9 cellular contexts compared by ENCODE assay signal in genomic region chrX:112731793-112732192, GRCh38. TPM values are rescaled to one million over a fixed set of nuclear protein-coding genes. Genes with fewer than 3 reads are reported as not detected.
A peak's percentile ranks its signal among the peaks of the same experiment; 100 is the strongest.
DNase-seq lines count a peak whose midpoint lies in the region; ATAC-seq and TF ChIP-seq lines count a peak whose summit lies in the region.
"Had no signal": no experiment of that assay in that cellular context is flagged by ENCODE, and none has a peak within 500 bp of the region (broad histone marks: within the 10 kb centered on the region; RNA-seq: fewer than 3 reads in every experiment).

No MANE protein-coding gene starts in this region.

- TF ChIP-seq CTCF in HEK293 (tag by site-specific recombination; IDR thresholded peaks at IDR 0.05) (no peak), VCaP (conservative IDR thresholded peaks at IDR 0.05) (peak; percentile 33), liver (IDR thresholded peaks at IDR 0.05; ENCODE audit: low read depth, low read length, missing input control) (peak; percentile 25), ascending aorta (IDR thresholded peaks at IDR 0.05) (peak in 1 of 3 experiments; percentile 8)

- peaks cover 3% of the 10 kb centered on the region for H3K4me1 Mint-ChIP-seq in activated naive CD4-positive, alpha-beta T cell treated with anti-CD3 and anti-CD28 coated beads for 36 hours (ENCODE audit: low read depth)

- no peaks in the 10 kb centered on the region for H3K36me3 ChIP-seq in HEK293 (ENCODE audit: control insufficient read depth in 2 of 2, insufficient read depth in 1 of 2, low read length in 2 of 2)
- no peaks in the 10 kb centered on the region for H3K36me3 ChIP-seq in liver (ENCODE audit: control insufficient read depth in 4 of 4, insufficient read depth in 3 of 4, low read depth in 1 of 4, low read length in 3 of 4)
- H3K36me3 ChIP-seq in ascending aorta, result no peaks in the 10 kb centered on the region

- H3K9me3 Mint-ChIP-seq in activated naive CD4-positive, alpha-beta T cell treated with anti-CD3 and anti-CD28 coated beads for 36 hours, result no peaks in the 10 kb centered on the region

- ATAC-seq in HG02678 (IDR thresholded peaks at IDR 0.05; ENCODE audit: unreplicated experiment), result no peak
- no peak for ATAC-seq in GM21360 (IDR thresholded peaks at IDR 0.05; ENCODE audit: unreplicated experiment)

- no peak overlapping the region for H3K9ac ChIP-seq in liver (ENCODE audit: low read depth in 1 of 2, low read length in 2 of 2)

- CTCF ChIA-PET in HEK293 (lab: Yijun Ruan, JAX), result interaction anchor here (0.6 to 1.8 kb wide), 10 partner anchors 9 to 1103 kb away, joined by 3 to 8 read pairs (median 3); no protein-coding TSS in a partner anchor
- CTCF ChIA-PET in activated naive CD4-positive, alpha-beta T cell treated with anti-CD3 and anti-CD28 coated beads for 36 hours (lab: Charles Lee), result interaction anchor here (1.5 kb wide), 1 partner anchor 77 kb away, joined by 3 read pairs; no protein-coding TSS in a partner anchor

- H3K27me3 ChIP-seq in liver (ENCODE audit: control insufficient read depth in 4 of 4, insufficient read depth in 4 of 4, low read length in 3 of 4), result peaks cover 0 to 2% (median 0%) of the 10 kb centered on the region in 4 donors
- no peaks in the 10 kb centered on the region for H3K27me3 ChIP-seq in ascending aorta

- TF ChIP-seq RAD21 in liver (IDR thresholded peaks at IDR 0.05), result peak; percentile 48 to 62

- intact Hi-C loops in activated naive CD4-positive, alpha-beta T cell treated with anti-CD3 and anti-CD28 coated beads for 36 hours (cut with micrococcal nuclease), result loop anchor here (5.0 kb wide), 2 partner anchors 54 to 864 kb away; partner anchors contain the start of gene LHFPL1
- intact Hi-C loops in ascending aorta (cut with DNase I), result no loop called here

- H3K27me3 Mint-ChIP-seq in activated naive CD4-positive, alpha-beta T cell treated with anti-CD3 and anti-CD28 coated beads for 36 hours (ENCODE audit: low read depth), result no peaks in the 10 kb centered on the region

- POLR2A ChIA-PET in HEK293 (lab: Yijun Ruan, JAX), result no interaction called here

- WGBS in liver, result 49% methylated on average over 3 of the region's 3 CpGs

- H3K27ac ChIP-seq in HEK293 (ENCODE audit: extremely low read depth, low read depth, low read length), result no peak overlapping the region
- no peak overlapping the region for H3K27ac ChIP-seq in VCaP
- H3K27ac ChIP-seq in liver (ENCODE audit: low read depth in 1 of 2, low read length in 2 of 2), result no peak overlapping the region
- H3K27ac ChIP-seq in ascending aorta, result no peak overlapping the region

- H3K36me3 Mint-ChIP-seq in activated naive CD4-positive, alpha-beta T cell treated with anti-CD3 and anti-CD28 coated beads for 36 hours (ENCODE audit: low read depth), result no peaks in the 10 kb centered on the region

- DNase-seq in DMS53 treated with DMSO at 0.1 percent for 48 hours (lab: John Stamatoyannopoulos, UW; ENCODE audit: unreplicated experiment), result peak; percentile 9
- DNase-seq in activated naive CD4-positive, alpha-beta T cell treated with anti-CD3 and anti-CD28 coated beads for 36 hours, result no peak
- no peak for DNase-seq in ascending aorta (ENCODE audit: low spot score in 2 of 2)
- DNase-seq: NCI-H345 had no signal

- H3K27ac Mint-ChIP-seq in activated naive CD4-positive, alpha-beta T cell treated with anti-CD3 and anti-CD28 coated beads for 36 hours, result no peak overlapping the region

- H3K4me1 ChIP-seq in HEK293 (ENCODE audit: control insufficient read depth, insufficient read depth, low read length), result no peaks in the 10 kb centered on the region
- no peaks in the 10 kb centered on the region for H3K4me1 ChIP-seq in liver (ENCODE audit: control insufficient read depth in 4 of 4, insufficient read depth in 4 of 4, low read length in 3 of 4)
- no peaks in the 10 kb centered on the region for H3K4me1 ChIP-seq in ascending aorta

- H3K9me3 ChIP-seq in HEK293 (ENCODE audit: control insufficient read depth, insufficient read depth, low read depth, low read length) (no peaks in the 10 kb centered on the region), liver (ENCODE audit: control insufficient read depth in 4 of 4, low read length in 3 of 4) (no peaks in the 10 kb centered on the region), ascending aorta (no peaks in the 10 kb centered on the region)

- H3K4me3 Mint-ChIP-seq in activated naive CD4-positive, alpha-beta T cell treated with anti-CD3 and anti-CD28 coated beads for 36 hours, result no peak overlapping the region

- no peak overlapping the region for H3K4me3 ChIP-seq in HEK293 (ENCODE audit: low read depth, low read length)
- H3K4me3 ChIP-seq in liver (ENCODE audit: low read depth in 1 of 3, low read length in 3 of 3), result no peak overlapping the region
- H3K4me3 ChIP-seq in ascending aorta, result no peak overlapping the region

TF ChIP-seq in HEK293, 187 proteins besides CTCF, POLR2A, EP300 and RAD21:
- TF ChIP-seq ZNF654 (tag by site-specific recombination; IDR thresholded peaks at IDR 0.05; ENCODE audit: low read depth) (peak; percentile 19), ZNF211 (tag by site-specific recombination; IDR thresholded peaks at IDR 0.05; ENCODE audit: low read depth) (no peak), HOXC10 (CRISPR knock-in tag; IDR thresholded peaks at IDR 0.05) (no peak), SETDB1 (IDR thresholded peaks at IDR 0.05; ENCODE audit: insufficient read length, low read length) (peak; percentile 34), ZBTB20 (tag by site-specific recombination; IDR thresholded peaks at IDR 0.05) (no peak), ZBTB49 (tag by site-specific recombination; IDR thresholded peaks at IDR 0.05; ENCODE audit: low read depth) (no peak), ZNF843 (tag by site-specific recombination; IDR thresholded peaks at IDR 0.05) (no peak), ZNF510 (tag by site-specific recombination; IDR thresholded peaks at IDR 0.05; ENCODE audit: insufficient replicate concordance) (no peak), ZFP41 (tag by site-specific recombination; IDR thresholded peaks at IDR 0.05; ENCODE audit: borderline replicate concordance) (no peak)
TF ChIP-seq in HEK293: peak in this region for 2.

TF ChIP-seq in liver, 16 proteins besides CTCF, POLR2A, EP300 and RAD21:
- TF ChIP-seq FOXA2 (IDR thresholded peaks at IDR 0.05) (no peak), NR2F2 (IDR thresholded peaks at IDR 0.05) (no peak), FOXA1 (IDR thresholded peaks at IDR 0.05) (no peak), REST (IDR thresholded peaks at IDR 0.05) (no peak), ZBTB33 (IDR thresholded peaks at IDR 0.05) (no peak), HNF4A (conservative IDR thresholded peaks at IDR 0.05) (no peak), GABPA (IDR thresholded peaks at IDR 0.05 in 1 of 2, conservative IDR thresholded peaks at IDR 0.05 in 1 of 2) (no peak), JUND (IDR thresholded peaks at IDR 0.05) (no peak), TAF1 (conservative IDR thresholded peaks at IDR 0.05) (no peak)
- TF ChIP-seq, protein P1, sequence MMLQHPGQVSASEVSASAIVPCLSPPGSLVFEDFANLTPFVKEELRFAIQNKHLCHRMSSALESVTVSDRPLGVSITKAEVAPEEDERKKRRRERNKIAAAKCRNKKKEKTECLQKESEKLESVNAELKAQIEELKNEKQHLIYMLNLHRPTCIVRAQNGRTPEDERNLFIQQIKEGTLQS (IDR thresholded peaks at IDR 0.05), result no peak
- TF ChIP-seq, protein P2, sequence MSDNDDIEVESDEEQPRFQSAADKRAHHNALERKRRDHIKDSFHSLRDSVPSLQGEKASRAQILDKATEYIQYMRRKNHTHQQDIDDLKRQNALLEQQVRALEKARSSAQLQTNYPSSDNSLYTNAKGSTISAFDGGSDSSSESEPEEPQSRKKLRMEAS (IDR thresholded peaks at IDR 0.05), result no peak

RNA-seq across cellular contexts. Expression of gene LHFPL1, which starts 52.1 kb away (rescaled TPM):
- total RNA-seq in liver (not detected), ascending aorta (not detected)
- not detected for polyA plus RNA-seq in liver
- not detected for total RNA-seq in activated naive CD4-positive, alpha-beta T cell treated with anti-CD3 and anti-CD28 coated beads for 36 hours
